In genomic region chr16:62194828-62195227, GRCh38 we compare ENCODE assay signal across 17 cellular contexts.
DNase-seq lines count a peak whose midpoint lies in the region; ATAC-seq, FAIRE-seq and TF ChIP-seq lines count a peak whose summit lies in the region.
"Had no signal": no experiment of that assay in that cellular context is flagged by ENCODE, and none has a peak within 500 bp of the region (broad histone marks: within the 10 kb centered on the region; RNA-seq: fewer than 3 reads in every experiment).

No MANE protein-coding gene starts in this region.

- H3K27me3 ChIP-seq in astrocyte (ENCODE audit: insufficient read depth, low read length) (no peaks in the 10 kb centered on the region), kidney epithelial cell (ENCODE audit: control insufficient read depth, insufficient read depth, low read length) (no peaks in the 10 kb centered on the region)
- H3K27me3 ChIP-seq: gastrocnemius medialis had no signal

- H2AFZ ChIP-seq in astrocyte (ENCODE audit: low read depth, low read length) = no peak overlapping the region

- H3K36me3 ChIP-seq in astrocyte (ENCODE audit: insufficient read depth, low read length) = no peaks in the 10 kb centered on the region
- H3K36me3 ChIP-seq in kidney epithelial cell (ENCODE audit: control insufficient read depth, insufficient read depth, low read length) = no peaks in the 10 kb centered on the region
- H3K36me3 ChIP-seq: gastrocnemius medialis, lower lobe of right lung had no signal

- no peaks in the 10 kb centered on the region for H3K4me1 Mint-ChIP-seq in astrocyte (ENCODE audit: low read depth, unreplicated experiment)

- no peaks in the 10 kb centered on the region for H3K36me3 Mint-ChIP-seq in astrocyte (ENCODE audit: low read depth, unreplicated experiment)

- no peak overlapping the region for H3K4me2 ChIP-seq in astrocyte (ENCODE audit: low read length)
- H3K4me2 ChIP-seq: smooth muscle cell had no signal

- no peak overlapping the region for H3K27ac Mint-ChIP-seq in astrocyte (ENCODE audit: unreplicated experiment)
- H3K27ac Mint-ChIP-seq: activated naive CD4-positive, alpha-beta T cell treated with anti-CD3 and anti-CD28 coated beads for 36 hours had no signal

- H3K27ac ChIP-seq in astrocyte (ENCODE audit: low read depth, low read length) = no peak overlapping the region
- H3K27ac ChIP-seq: gastrocnemius medialis, lower lobe of right lung, SK-N-MC had no signal

- no peak overlapping the region for H3K4me3 Mint-ChIP-seq in astrocyte (ENCODE audit: unreplicated experiment)
- H3K4me3 Mint-ChIP-seq: activated naive CD4-positive, alpha-beta T cell treated with anti-CD3 and anti-CD28 coated beads for 36 hours had no signal

- H3K9ac ChIP-seq in astrocyte (ENCODE audit: low read length) = no peak overlapping the region

- H3K9me3 Mint-ChIP-seq in astrocyte (ENCODE audit: unreplicated experiment) = no peaks in the 10 kb centered on the region

- no peaks in the 10 kb centered on the region for H3K4me1 ChIP-seq in astrocyte (ENCODE audit: insufficient read depth, low read length)
- H3K4me1 ChIP-seq: gastrocnemius medialis, lower lobe of right lung had no signal

- FAIRE-seq in astrocyte (lab: Jason Lieb, UNC) = no peak

- no peak overlapping the region for H3K4me3 ChIP-seq in GM12865 (ENCODE audit: low read depth, low read length)
- H3K4me3 ChIP-seq in NB4 (ENCODE audit: low read depth, low read length) = no peak overlapping the region
- H3K4me3 ChIP-seq in astrocyte (ENCODE audit: insufficient read depth, low read depth, low read length) = no peak overlapping the region
- H3K4me3 ChIP-seq in kidney epithelial cell (ENCODE audit: low read depth, low read length) = no peak overlapping the region
- H3K4me3 ChIP-seq: gastrocnemius medialis, lower lobe of right lung, SK-N-MC, smooth muscle cell had no signal

- DNase-seq in GM12865 (ENCODE audit: low read depth) = peak; percentile 1
- DNase-seq in NB4 (ENCODE audit: low read depth) = peak; percentile 14
- no peak for DNase-seq in astrocyte (ENCODE audit: low read depth)
- no peak for DNase-seq in kidney epithelial cell (ENCODE audit: low read depth)
- no peak for DNase-seq in globus pallidus (ENCODE audit: low spot score)
- DNase-seq in NCI-H1092 treated with DMSO at 0.1 percent for 48 hours (lab: John Stamatoyannopoulos, UW) = no peak
- DNase-seq: activated CD4-positive, alpha-beta T cell treated with anti-CD3 and anti-CD28 coated beads, Interleukin-2, amount 50 U/mL, for 4 hours; activated naive CD4-positive, alpha-beta T cell treated with anti-CD3 and anti-CD28 coated beads for 36 hours; activated T-cell treated with anti-CD3 and anti-CD28 coated beads, Interleukin-2, amount 50 U/mL, for 1 hour; DMS153; gastrocnemius medialis; H7; lower lobe of right lung; NCI-H2227 treated with DMSO at 0.1 percent for 48 hours had no signal

- no peaks in the 10 kb centered on the region for H4K20me1 ChIP-seq in astrocyte (ENCODE audit: insufficient read depth, low read length)

- no peaks in the 10 kb centered on the region for H3K9me3 ChIP-seq in astrocyte (ENCODE audit: insufficient read depth, low read depth, low read length)
- H3K9me3 ChIP-seq: gastrocnemius medialis, lower lobe of right lung had no signal

- H3K27me3 Mint-ChIP-seq in astrocyte (ENCODE audit: low read depth, unreplicated experiment) = no peaks in the 10 kb centered on the region

- no peak for ATAC-seq in esophagus mucosa
- ATAC-seq: gastrocnemius medialis, lower lobe of right lung had no signal

- no peak for TF ChIP-seq POLR2A in NB4 (IDR thresholded peaks at IDR 0.05; ENCODE audit: extremely low read depth, insufficient read length)

- no peaks in the 10 kb centered on the region for H3K79me2 ChIP-seq in astrocyte (ENCODE audit: insufficient read depth, low read length)

- TF ChIP-seq CTCF in GM12865 (IDR thresholded peaks at IDR 0.05; ENCODE audit: insufficient read depth, low read depth, low read length, missing control alignments) (no peak), NB4 (IDR thresholded peaks at IDR 0.05; ENCODE audit: low read depth, low read length) (peak; percentile 22), astrocyte (IDR thresholded peaks at IDR 0.05; ENCODE audit: insufficient read depth, low read depth, low read length) (peak; percentile 18), kidney epithelial cell (IDR thresholded peaks at IDR 0.05; ENCODE audit: insufficient read depth, low read length, poor library complexity, severe bottlenecking) (peak; percentile 37)

Comparison
In these comparisons a context has a peak if more than half of its experiments do, and no peak if none do; other contexts are left out.
1. DNase-seq: peak in GM12865 (single experiment) and NB4 (single experiment); none in astrocyte (single experiment), kidney epithelial cell (single experiment), globus pallidus (single experiment) and NCI-H1092 treated with DMSO at 0.1 percent for 48 hours (single experiment).